12 cellular contexts compared by ENCODE assay signal in genomic region chr1:42417191-42417590, GRCh38. TPM values are rescaled to one million over a fixed set of nuclear protein-coding genes. Genes with fewer than 3 reads are reported as not detected.
DNase-seq lines count a peak whose midpoint lies in the region; ATAC-seq and TF ChIP-seq lines count a peak whose summit lies in the region.
"Had no signal": no experiment of that assay in that cellular context is flagged by ENCODE, and none has a peak within 500 bp of the region (broad histone marks: within the 10 kb centered on the region; RNA-seq: fewer than 3 reads in every experiment).

No MANE protein-coding gene starts in this region.

- 14 to 54% methylated on average over 2 to 3 of the region's 3 CpGs for WGBS in body of pancreas, 2 donors
- WGBS in right cardiac atrium, result 58% methylated on average over 3 of the region's 3 CpGs

- H3K27me3 Mint-ChIP-seq in progenitor cell of endocrine pancreas, result peaks cover 5% of the 10 kb centered on the region

- H3K36me3 ChIP-seq in body of pancreas (replicated peaks in 1 of 2; ENCODE audit: insufficient read depth in 1 of 2, low read depth in 2 of 2) (no peaks in the 10 kb centered on the region), upper lobe of right lung (no peaks in the 10 kb centered on the region)

- H3K4me3 ChIP-seq in body of pancreas (no peak overlapping the region), right cardiac atrium (ENCODE audit: low read length) (no peak overlapping the region), upper lobe of right lung (no peak overlapping the region)
- H3K4me3 ChIP-seq: BLaER1 had no signal

- no peaks in the 10 kb centered on the region for H3K9me3 Mint-ChIP-seq in progenitor cell of endocrine pancreas (ENCODE audit: low read depth)
- H3K9me3 Mint-ChIP-seq: CD8-positive, alpha-beta memory T cell had no signal

- no peak for TF ChIP-seq POLR2A in body of pancreas (IDR thresholded peaks at IDR 0.05)

- TF ChIP-seq CTCF in body of pancreas (IDR thresholded peaks at IDR 0.05) (no peak), upper lobe of right lung (IDR thresholded peaks at IDR 0.05) (no peak), progenitor cell of endocrine pancreas (IDR thresholded peaks at IDR 0.05; ENCODE audit: unreplicated experiment) (no peak)

- no peak for DNase-seq in Right ventricle myocardium inferior (ENCODE audit: missing footprints)
- no peak for DNase-seq in left cardiac atrium
- peak; percentile 35 to 78 (median 56) for DNase-seq in body of pancreas
- DNase-seq in right cardiac atrium, result peak in 2 of 3 donors; percentile 44 to 59
- DNase-seq in upper lobe of right lung, result no peak
- DNase-seq in progenitor cell of endocrine pancreas (ENCODE audit: low spot score, unreplicated experiment), result no peak
- DNase-seq: 8988T; AML-193; Caco-2; CD8-positive, alpha-beta memory T cell had no signal

- H3K4me1 ChIP-seq in body of pancreas (peaks cover 24% of the 10 kb centered on the region), right cardiac atrium (ENCODE audit: control insufficient read depth, insufficient read depth, low read length) (peaks cover 10% of the 10 kb centered on the region), upper lobe of right lung (peaks cover 12% of the 10 kb centered on the region)
- H3K4me1 ChIP-seq: BLaER1, Caco-2 had no signal

- H3K9me3 ChIP-seq in body of pancreas (no peaks in the 10 kb centered on the region), right cardiac atrium (ENCODE audit: control insufficient read depth, low read length) (no peaks in the 10 kb centered on the region), upper lobe of right lung (no peaks in the 10 kb centered on the region)
- H3K9me3 ChIP-seq: BLaER1, Caco-2 had no signal

- ATAC-seq in Right ventricle myocardium inferior (peak; percentile 38), left cardiac atrium (no peak), body of pancreas (peak; percentile 64), right cardiac atrium (no peak), upper lobe of right lung (peak; percentile 54), HG02798 (IDR thresholded peaks at IDR 0.05; ENCODE audit: poor library complexity, unreplicated experiment) (no peak)

- H3K27ac ChIP-seq in body of pancreas, result no peak overlapping the region
- H3K27ac ChIP-seq in right cardiac atrium (ENCODE audit: low read length), result no peak overlapping the region
- no peak overlapping the region for H3K27ac ChIP-seq in upper lobe of right lung
- H3K27ac ChIP-seq: BLaER1 had no signal

- no peaks in the 10 kb centered on the region for H3K4me1 Mint-ChIP-seq in progenitor cell of endocrine pancreas (ENCODE audit: low read depth)
- H3K4me1 Mint-ChIP-seq: CD8-positive, alpha-beta memory T cell had no signal

- no peak overlapping the region for H3K27ac Mint-ChIP-seq in progenitor cell of endocrine pancreas

- H3K36me3 Mint-ChIP-seq in progenitor cell of endocrine pancreas (ENCODE audit: insufficient read depth), result peaks cover 2% of the 10 kb centered on the region
- H3K36me3 Mint-ChIP-seq: CD8-positive, alpha-beta memory T cell had no signal

- H3K4me3 Mint-ChIP-seq in progenitor cell of endocrine pancreas (ENCODE audit: low read depth), result no peak overlapping the region
- H3K4me3 Mint-ChIP-seq: CD8-positive, alpha-beta memory T cell had no signal

- intact Hi-C loops in Right ventricle myocardium inferior (cut with DNase I) (no loop called here), left cardiac atrium (cut with DNase I) (no loop called here), body of pancreas (cut with DNase I) (no loop called here), right cardiac atrium (cut with DNase I) (no loop called here), upper lobe of right lung (cut with DNase I) (no loop called here)

- H3K27me3 ChIP-seq in body of pancreas, result no peaks in the 10 kb centered on the region
- H3K27me3 ChIP-seq in right cardiac atrium (ENCODE audit: control insufficient read depth, insufficient read depth), result no peaks in the 10 kb centered on the region
- no peaks in the 10 kb centered on the region for H3K27me3 ChIP-seq in upper lobe of right lung
- H3K27me3 ChIP-seq: BLaER1 had no signal

RNA-seq across cellular contexts. Expression of gene RIMKLA, which starts 36.6 kb away (rescaled TPM):
- total RNA-seq in Right ventricle myocardium inferior (7.5 TPM), left cardiac atrium (1 to 10 TPM; 6.3 to 7.9 TPM), body of pancreas (1 to 10 TPM in 1 of 2 donors, under 1 TPM in 1; 0.99 to 1.6 TPM), right cardiac atrium (1 to 10 TPM; 3.5 to 6.5 (median 5.3) TPM), upper lobe of right lung (10.4 TPM), progenitor cell of endocrine pancreas (3.5 and 3.9 TPM in 2 replicates)
- polyA plus RNA-seq in right cardiac atrium, result 3.2 TPM

RNA-seq across cellular contexts. Expression of gene ZMYND12, which starts 38.6 kb away (rescaled TPM):
- 1.4 TPM for total RNA-seq in Right ventricle myocardium inferior
- under 1 TPM; 0.31 to 0.65 TPM for total RNA-seq in left cardiac atrium
- total RNA-seq in body of pancreas, result 1 to 10 TPM; 1.0 to 1.3 TPM
- total RNA-seq in right cardiac atrium, result 1 to 10 TPM in 2 of 4 donors, under 1 TPM in 2; 0.56 to 2.1 (median 1.2) TPM
- 1.7 TPM for polyA plus RNA-seq in right cardiac atrium
- 1.9 TPM for total RNA-seq in upper lobe of right lung
- 0.89 and 2.0 TPM in 2 replicates for total RNA-seq in progenitor cell of endocrine pancreas
- polyA plus RNA-seq: CD8-positive, alpha-beta memory T cell had no signal

RNA-seq across cellular contexts. Expression of gene PPCS, which starts 39.2 kb away (rescaled TPM):
- total RNA-seq in Right ventricle myocardium inferior, result 36.8 TPM
- total RNA-seq in left cardiac atrium, result 10 to 100 TPM; 33.5 to 36.8 TPM
- total RNA-seq in body of pancreas, result 10 to 100 TPM; 25.9 to 27.4 TPM
- 10 to 100 TPM; 36.6 to 46.2 (median 40.6) TPM for total RNA-seq in right cardiac atrium
- polyA plus RNA-seq in right cardiac atrium, result 63.5 TPM
- 52.8 TPM for total RNA-seq in upper lobe of right lung
- total RNA-seq in progenitor cell of endocrine pancreas, result 48.5 and 49.4 TPM in 2 replicates

RNA-seq across cellular contexts. Expression of gene CCDC30, which starts 45.9 kb away (rescaled TPM):
- 1.9 TPM for total RNA-seq in Right ventricle myocardium inferior
- 1 to 10 TPM; 1.4 to 2.3 TPM for total RNA-seq in left cardiac atrium
- 1 to 10 TPM; 2.3 to 8.9 TPM for total RNA-seq in body of pancreas
- 1 to 10 TPM; 1.4 to 2.9 (median 2.3) TPM for total RNA-seq in right cardiac atrium
- polyA plus RNA-seq in right cardiac atrium, result 0.61 TPM
- 5.0 TPM for total RNA-seq in upper lobe of right lung
- total RNA-seq in progenitor cell of endocrine pancreas, result 17.3 and 23.6 TPM in 2 replicates

Comparison
In these comparisons a context has a peak if more than half of its experiments do, and no peak if none do; other contexts are left out.
1. ATAC-seq: peak in Right ventricle myocardium inferior (single experiment), body of pancreas (single experiment) and upper lobe of right lung (single experiment); none in left cardiac atrium (0 of 2), right cardiac atrium (0 of 2) and HG02798 (single experiment).
2. DNase-seq: peak in body of pancreas (4 of 4) and right cardiac atrium (2 of 3); none in Right ventricle myocardium inferior (single experiment), left cardiac atrium (single experiment), upper lobe of right lung (single experiment) and progenitor cell of endocrine pancreas (single experiment).